In genomic region chr4:186633844-186634243, GRCh38 we compare ENCODE assay signal across 2 cellular contexts.
TF ChIP-seq lines count a peak whose summit lies in the region.

No MANE protein-coding gene starts in this region.

TF ChIP-seq in GM23338, 12 proteins besides CTCF, POLR2A, EP300 and RAD21:
- peak; percentile 76 for TF ChIP-seq NANOG (IDR thresholded peaks at IDR 0.05; ENCODE audit: borderline replicate concordance)
- TF ChIP-seq EZH2 (IDR thresholded peaks at IDR 0.05; ENCODE audit: low read depth, unreplicated experiment): no peak

TF ChIP-seq in H1, 55 proteins besides CTCF, POLR2A, EP300 and RAD21:
- peak; percentile 58 for TF ChIP-seq CHD7 (IDR thresholded peaks at IDR 0.05; ENCODE audit: insufficient replicate concordance, low read length)
- no peak for TF ChIP-seq E2F6 (IDR thresholded peaks at IDR 0.05)
